Comparison of ENCODE assay signal across 2 cellular contexts in genomic region chr6:151630387-151630786, GRCh38.
A peak's percentile ranks its signal among the peaks of the same experiment; 100 is the strongest.
TF ChIP-seq lines count a peak whose summit lies in the region.

No MANE protein-coding gene starts in this region.

TF ChIP-seq in liver, 16 proteins besides CTCF, POLR2A, EP300 and RAD21 (continued from another document):
- no peak for TF ChIP-seq ZBTB33 (IDR thresholded peaks at IDR 0.05)
- peak in 1 of 2 donors; percentile 75 for TF ChIP-seq EGR1 (IDR thresholded peaks at IDR 0.05; ENCODE audit: low read depth in 2 of 2)
- no peak for TF ChIP-seq YY1 (IDR thresholded peaks at IDR 0.05)
- TF ChIP-seq FOXA1 (IDR thresholded peaks at IDR 0.05): no peak
- peak in 1 of 2 donors; percentile 57 for TF ChIP-seq HNF4A (conservative IDR thresholded peaks at IDR 0.05)
- TF ChIP-seq RXRA (IDR thresholded peaks at IDR 0.05): peak in 1 of 2 donors; percentile 43
- TF ChIP-seq, protein P1, sequence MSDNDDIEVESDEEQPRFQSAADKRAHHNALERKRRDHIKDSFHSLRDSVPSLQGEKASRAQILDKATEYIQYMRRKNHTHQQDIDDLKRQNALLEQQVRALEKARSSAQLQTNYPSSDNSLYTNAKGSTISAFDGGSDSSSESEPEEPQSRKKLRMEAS (IDR thresholded peaks at IDR 0.05): peak; percentile 16
- TF ChIP-seq, protein P2, sequence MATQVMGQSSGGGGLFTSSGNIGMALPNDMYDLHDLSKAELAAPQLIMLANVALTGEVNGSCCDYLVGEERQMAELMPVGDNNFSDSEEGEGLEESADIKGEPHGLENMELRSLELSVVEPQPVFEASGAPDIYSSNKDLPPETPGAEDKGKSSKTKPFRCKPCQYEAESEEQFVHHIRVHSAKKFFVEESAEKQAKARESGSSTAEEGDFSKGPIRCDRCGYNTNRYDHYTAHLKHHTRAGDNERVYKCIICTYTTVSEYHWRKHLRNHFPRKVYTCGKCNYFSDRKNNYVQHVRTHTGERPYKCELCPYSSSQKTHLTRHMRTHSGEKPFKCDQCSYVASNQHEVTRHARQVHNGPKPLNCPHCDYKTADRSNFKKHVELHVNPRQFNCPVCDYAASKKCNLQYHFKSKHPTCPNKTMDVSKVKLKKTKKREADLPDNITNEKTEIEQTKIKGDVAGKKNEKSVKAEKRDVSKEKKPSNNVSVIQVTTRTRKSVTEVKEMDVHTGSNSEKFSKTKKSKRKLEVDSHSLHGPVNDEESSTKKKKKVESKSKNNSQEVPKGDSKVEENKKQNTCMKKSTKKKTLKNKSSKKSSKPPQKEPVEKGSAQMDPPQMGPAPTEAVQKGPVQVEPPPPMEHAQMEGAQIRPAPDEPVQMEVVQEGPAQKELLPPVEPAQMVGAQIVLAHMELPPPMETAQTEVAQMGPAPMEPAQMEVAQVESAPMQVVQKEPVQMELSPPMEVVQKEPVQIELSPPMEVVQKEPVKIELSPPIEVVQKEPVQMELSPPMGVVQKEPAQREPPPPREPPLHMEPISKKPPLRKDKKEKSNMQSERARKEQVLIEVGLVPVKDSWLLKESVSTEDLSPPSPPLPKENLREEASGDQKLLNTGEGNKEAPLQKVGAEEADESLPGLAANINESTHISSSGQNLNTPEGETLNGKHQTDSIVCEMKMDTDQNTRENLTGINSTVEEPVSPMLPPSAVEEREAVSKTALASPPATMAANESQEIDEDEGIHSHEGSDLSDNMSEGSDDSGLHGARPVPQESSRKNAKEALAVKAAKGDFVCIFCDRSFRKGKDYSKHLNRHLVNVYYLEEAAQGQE (IDR thresholded peaks at IDR 0.05): no peak
- no peak for TF ChIP-seq NR2F2 (IDR thresholded peaks at IDR 0.05)
- no peak for TF ChIP-seq HNF4G (IDR thresholded peaks at IDR 0.05)
- no peak for TF ChIP-seq FOXA2 (IDR thresholded peaks at IDR 0.05)
- TF ChIP-seq GABPA (IDR thresholded peaks at IDR 0.05 in 1 of 2, conservative IDR thresholded peaks at IDR 0.05 in 1 of 2): peak in 1 of 2 donors; percentile 14

TF ChIP-seq in HepG2, 621 proteins besides CTCF, POLR2A, EP300 and RAD21:
- TF ChIP-seq NFAT5 (CRISPR knock-in tag; IDR thresholded peaks at IDR 0.05): no peak
- TF ChIP-seq, protein P3, sequence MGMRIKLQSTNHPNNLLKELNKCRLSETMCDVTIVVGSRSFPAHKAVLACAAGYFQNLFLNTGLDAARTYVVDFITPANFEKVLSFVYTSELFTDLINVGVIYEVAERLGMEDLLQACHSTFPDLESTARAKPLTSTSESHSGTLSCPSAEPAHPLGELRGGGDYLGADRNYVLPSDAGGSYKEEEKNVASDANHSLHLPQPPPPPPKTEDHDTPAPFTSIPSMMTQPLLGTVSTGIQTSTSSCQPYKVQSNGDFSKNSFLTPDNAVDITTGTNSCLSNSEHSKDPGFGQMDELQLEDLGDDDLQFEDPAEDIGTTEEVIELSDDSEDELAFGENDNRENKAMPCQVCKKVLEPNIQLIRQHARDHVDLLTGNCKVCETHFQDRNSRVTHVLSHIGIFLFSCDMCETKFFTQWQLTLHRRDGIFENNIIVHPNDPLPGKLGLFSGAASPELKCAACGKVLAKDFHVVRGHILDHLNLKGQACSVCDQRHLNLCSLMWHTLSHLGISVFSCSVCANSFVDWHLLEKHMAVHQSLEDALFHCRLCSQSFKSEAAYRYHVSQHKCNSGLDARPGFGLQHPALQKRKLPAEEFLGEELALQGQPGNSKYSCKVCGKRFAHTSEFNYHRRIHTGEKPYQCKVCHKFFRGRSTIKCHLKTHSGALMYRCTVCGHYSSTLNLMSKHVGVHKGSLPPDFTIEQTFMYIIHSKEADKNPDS (CRISPR knock-in tag; IDR thresholded peaks at IDR 0.05): no peak
- TF ChIP-seq ZNF572 (CRISPR knock-in tag; IDR thresholded peaks at IDR 0.05): no peak
- TF ChIP-seq ZNF704 (CRISPR knock-in tag; IDR thresholded peaks at IDR 0.05; ENCODE audit: borderline replicate concordance): no peak
- TF ChIP-seq RBAK (CRISPR knock-in tag; IDR thresholded peaks at IDR 0.05): no peak
- TF ChIP-seq ZNF839 (CRISPR knock-in tag; IDR thresholded peaks at IDR 0.05; ENCODE audit: borderline replicate concordance): no peak
- TF ChIP-seq ZNF7 (CRISPR knock-in tag; IDR thresholded peaks at IDR 0.05): no peak
- TF ChIP-seq REL (CRISPR knock-in tag; conservative IDR thresholded peaks at IDR 0.05): no peak
- no peak for TF ChIP-seq KMT2A (CRISPR knock-in tag; IDR thresholded peaks at IDR 0.05)
- no peak for TF ChIP-seq ZUFSP (CRISPR knock-in tag; IDR thresholded peaks at IDR 0.05; ENCODE audit: borderline replicate concordance)
- TF ChIP-seq ZNF251 (CRISPR knock-in tag; IDR thresholded peaks at IDR 0.05): no peak
- TF ChIP-seq MEIS1 (CRISPR knock-in tag; IDR thresholded peaks at IDR 0.05; ENCODE audit: borderline replicate concordance): no peak
- TF ChIP-seq BCL6 (CRISPR knock-in tag; IDR thresholded peaks at IDR 0.05): no peak
